31 cellular contexts compared by ENCODE assay signal in genomic region chr18:52747869-52748268, GRCh38.
"Had no signal": no experiment of that assay in that cellular context is flagged by ENCODE, and none has a peak within 500 bp of the region (broad histone marks: within the 10 kb centered on the region; RNA-seq: fewer than 3 reads in every experiment).

No MANE protein-coding gene starts in this region.

- DNase-seq: activated B cell treated with CpG ODN at 0.5 μM for 24 hours; activated CD4-positive, alpha-beta T cell treated with anti-CD3 and anti-CD28 coated beads for 48 hours; activated CD4-positive, alpha-beta T cell treated with anti-CD3 and anti-CD28 coated beads, Interleukin-2, amount 50 U/mL, for 1 hour; activated CD4-positive, alpha-beta T cell treated with anti-CD3 and anti-CD28 coated beads, Interleukin-2, amount 50 U/mL, for 48 hours; activated CD8-positive, alpha-beta memory T cell treated with anti-CD3 and anti-CD28 coated beads for 24 hours; activated CD8-positive, alpha-beta T cell treated with anti-CD3 and anti-CD28 coated beads for 36 hours; activated effector memory CD4-positive, alpha-beta T cell treated with Interleukin-2 at 50 U/mL for 16 hours; activated gamma-delta T cell treated with Interleukin-2 at 50 U/mL for 16 hours; activated naive CD4-positive, alpha-beta T cell treated with anti-CD3 and anti-CD28 coated beads, Interleukin-2, amount 50 U/mL, for 16 hours; activated naive CD4-positive, alpha-beta T cell treated with Interleukin-2 at 50 U/mL for 16 hours; activated T-cell treated with anti-CD3 and anti-CD28 coated beads, Interleukin-2, amount 50 U/mL, for 4 hours; amniotic stem cell; anterior cingulate cortex; central memory CD4-positive, alpha-beta T cell; cerebellar nuclear complex; cortex of kidney; dermis blood vessel endothelial cell; effector CD4-positive, alpha-beta T cell; effector memory CD8-positive, alpha-beta T cell; erythroblast; foreskin keratinocyte; gastrocnemius medialis; glutamatergic neuron; T-helper 1 cell; T-helper 17 cell; T1000; WERI-Rb-1 had no signal

- H3K4me1 ChIP-seq: esophagus muscularis mucosa, foreskin keratinocyte, gastrocnemius medialis had no signal

- H3K4me3 ChIP-seq: esophagus muscularis mucosa, gastrocnemius medialis had no signal

- H3K36me3 ChIP-seq: esophagus muscularis mucosa, gastrocnemius medialis, WERI-Rb-1 had no signal

- FAIRE-seq: astrocyte had no signal

- H3K9me3 ChIP-seq: esophagus muscularis mucosa, gastrocnemius medialis had no signal

- H3K27me3 ChIP-seq: esophagus muscularis mucosa, foreskin keratinocyte, gastrocnemius medialis had no signal

- ATAC-seq: activated CD4-positive, CD25-positive, alpha-beta regulatory T cell treated with anti-CD3 and anti-CD28 coated beads, Interleukin-2, amount 50 U/mL, for 24 hours; activated CD8-positive, alpha-beta T cell treated with anti-CD3 and anti-CD28 coated beads for 36 hours; activated T-cell treated with anti-CD3 and anti-CD28 coated beads, Interleukin-2, amount 50 U/mL, for 4 hours; activated T-helper 17 cell treated with anti-CD3 and anti-CD28 coated beads, Interleukin-2, amount 50 U/mL, for 72 hours; effector memory CD8-positive, alpha-beta T cell; foreskin keratinocyte; gastrocnemius medialis; T-helper 17 cell had no signal

- H3K27ac ChIP-seq: esophagus muscularis mucosa, foreskin keratinocyte, gastrocnemius medialis, WERI-Rb-1 had no signal
